Comparison of ENCODE assay signal across 1 cellular context in genomic region chr10:47288916-47289495, GRCh38.
TF ChIP-seq lines count a peak whose summit lies in the region.

No MANE protein-coding gene starts in this region.

TF ChIP-seq in H1, 55 proteins besides CTCF, POLR2A, EP300 and RAD21:
- TF ChIP-seq SP2 (IDR thresholded peaks at IDR 0.05; ENCODE audit: low read length) (no peak), MAFK (IDR thresholded peaks at IDR 0.05; ENCODE audit: low read depth, low read length) (no peak), KDM5A (IDR thresholded peaks at IDR 0.05; ENCODE audit: low read length) (no peak), EZH2 (IDR thresholded peaks at IDR 0.05; ENCODE audit: low read depth, low read length, severe bottlenecking) (no peak), KDM4A (IDR thresholded peaks at IDR 0.05; ENCODE audit: low read depth, low read length, severe bottlenecking) (no peak), SRF (IDR thresholded peaks at IDR 0.05; ENCODE audit: low read depth, low read length) (no peak), HDAC6 (IDR thresholded peaks at IDR 0.05; ENCODE audit: low read depth, low read length) (no peak), YY1 (IDR thresholded peaks at IDR 0.05; ENCODE audit: low read depth, low read length) (no peak), SUZ12 (IDR thresholded peaks at IDR 0.05; ENCODE audit: low read length) (no peak)
TF ChIP-seq in H1: peak in this region for 0.
